In genomic region chr2:153287109-153287801, GRCh38 we compare ENCODE assay signal across 10 cellular contexts.
A peak's percentile ranks its signal among the peaks of the same experiment; 100 is the strongest.
DNase-seq lines count a peak whose midpoint lies in the region; ATAC-seq and TF ChIP-seq lines count a peak whose summit lies in the region.
"Had no signal": no experiment of that assay in that cellular context is flagged by ENCODE, and none has a peak within 500 bp of the region (broad histone marks: within the 10 kb centered on the region; RNA-seq: fewer than 3 reads in every experiment).

No MANE protein-coding gene starts in this region.

- WGBS in suprapubic skin: 46% methylated on average over 21 of the region's 24 CpGs
- WGBS in stomach, 5 donors: 42 to 47% (median 42%) methylated on average over 23 to 24 of the region's 24 CpGs
- WGBS in esophagus muscularis mucosa: 49% methylated on average over 24 of the region's 24 CpGs

- H3K36me3 ChIP-seq in suprapubic skin (no peaks in the 10 kb centered on the region), stomach (no peaks in the 10 kb centered on the region), esophagus muscularis mucosa (no peaks in the 10 kb centered on the region)
- H3K36me3 ChIP-seq: Peyer's patch had no signal

- peak; percentile 77 for ATAC-seq in GM19023 (IDR thresholded peaks at IDR 0.05; ENCODE audit: unreplicated experiment)

- H3K27ac ChIP-seq in suprapubic skin (no peak overlapping the region), stomach (no peak overlapping the region), esophagus muscularis mucosa (replicated peaks in 1 of 4) (no peak overlapping the region)
- H3K27ac ChIP-seq: Peyer's patch had no signal

- H3K4me1 ChIP-seq in suprapubic skin: no peaks in the 10 kb centered on the region
- H3K4me1 ChIP-seq in stomach: peaks cover 0 to 4% (median 0%) of the 10 kb centered on the region in 4 donors
- H3K4me1 ChIP-seq in esophagus muscularis mucosa: no peaks in the 10 kb centered on the region
- H3K4me1 ChIP-seq: Peyer's patch had no signal

- TF ChIP-seq EP300 in suprapubic skin (IDR thresholded peaks at IDR 0.05) (no peak), stomach (IDR thresholded peaks at IDR 0.05) (no peak), esophagus muscularis mucosa (IDR thresholded peaks at IDR 0.05) (no peak)

- H3K27me3 ChIP-seq in suprapubic skin: no peaks in the 10 kb centered on the region
- no peaks in the 10 kb centered on the region for H3K27me3 ChIP-seq in stomach
- H3K27me3 ChIP-seq in esophagus muscularis mucosa: no peaks in the 10 kb centered on the region
- H3K27me3 ChIP-seq: Peyer's patch had no signal

- H3K4me3 ChIP-seq in AG10803 (ENCODE audit: low read length) (no peak overlapping the region), epithelial cell of esophagus (ENCODE audit: low read length) (no peak overlapping the region), suprapubic skin (no peak overlapping the region), stomach (no peak overlapping the region), esophagus muscularis mucosa (no peak overlapping the region)
- H3K4me3 ChIP-seq: lung, Peyer's patch had no signal

- TF ChIP-seq POLR2A in suprapubic skin (IDR thresholded peaks at IDR 0.05): no peak
- TF ChIP-seq POLR2A in stomach (IDR thresholded peaks at IDR 0.05): no peak
- TF ChIP-seq POLR2A in esophagus muscularis mucosa (IDR thresholded peaks at IDR 0.05; ENCODE audit: low read depth): no peak

- H3K9me3 ChIP-seq in suprapubic skin (no peaks in the 10 kb centered on the region), stomach (peaks cover 0 to 28% (median 16%) of the 10 kb centered on the region in 4 donors), esophagus muscularis mucosa (no peaks in the 10 kb centered on the region)
- H3K9me3 ChIP-seq: Peyer's patch had no signal

- no peak for DNase-seq in AG10803 (ENCODE audit: low read depth)
- peak; percentile 90 for DNase-seq in NCI-H748 (lab: John Stamatoyannopoulos, UW; ENCODE audit: unreplicated experiment)
- DNase-seq in epithelial cell of esophagus (ENCODE audit: low read depth): peak; percentile 15
- DNase-seq in suprapubic skin (ENCODE audit: low spot score in 2 of 2): no peak
- no peak for DNase-seq in posterior vena cava (ENCODE audit: low spot score)
- no peak for DNase-seq in stomach
- DNase-seq in esophagus muscularis mucosa (ENCODE audit: extremely low spot score): no peak
- DNase-seq: Peyer's patch had no signal

- TF ChIP-seq CTCF in AG10803 (conservative IDR thresholded peaks at IDR 0.05; ENCODE audit: low read length) (peak; percentile 13; the same call in 1 of the 2 replicates), epithelial cell of esophagus (IDR thresholded peaks at IDR 0.05; ENCODE audit: insufficient read depth, low read depth, low read length, missing control alignments) (peak; percentile 34), suprapubic skin (IDR thresholded peaks at IDR 0.05) (no peak), stomach (IDR thresholded peaks at IDR 0.05) (no peak), esophagus muscularis mucosa (IDR thresholded peaks at IDR 0.05) (no peak)

- intact Hi-C loops in posterior vena cava (cut with DNase I): no loop called here
- intact Hi-C loops in stomach (cut with DNase I; ENCODE audit: low total_unique reads): no loop called here
- intact Hi-C loops in esophagus muscularis mucosa (cut with DNase I): no loop called here

Comparison
In these comparisons a context has a peak if more than half of its experiments do, and no peak if none do; other contexts are left out.
1. DNase-seq: peak in NCI-H748 (single experiment) and epithelial cell of esophagus (single experiment); none in AG10803 (single experiment), suprapubic skin (0 of 2), posterior vena cava (single experiment), stomach (single experiment) and esophagus muscularis mucosa (single experiment).
2. CTCF ChIP-seq: peak in AG10803 (single experiment) and epithelial cell of esophagus (single experiment); none in suprapubic skin (0 of 2), stomach (0 of 7) and esophagus muscularis mucosa (0 of 3).